Comparison of ENCODE assay signal across 8 cellular contexts in the genomic region with DNA sequence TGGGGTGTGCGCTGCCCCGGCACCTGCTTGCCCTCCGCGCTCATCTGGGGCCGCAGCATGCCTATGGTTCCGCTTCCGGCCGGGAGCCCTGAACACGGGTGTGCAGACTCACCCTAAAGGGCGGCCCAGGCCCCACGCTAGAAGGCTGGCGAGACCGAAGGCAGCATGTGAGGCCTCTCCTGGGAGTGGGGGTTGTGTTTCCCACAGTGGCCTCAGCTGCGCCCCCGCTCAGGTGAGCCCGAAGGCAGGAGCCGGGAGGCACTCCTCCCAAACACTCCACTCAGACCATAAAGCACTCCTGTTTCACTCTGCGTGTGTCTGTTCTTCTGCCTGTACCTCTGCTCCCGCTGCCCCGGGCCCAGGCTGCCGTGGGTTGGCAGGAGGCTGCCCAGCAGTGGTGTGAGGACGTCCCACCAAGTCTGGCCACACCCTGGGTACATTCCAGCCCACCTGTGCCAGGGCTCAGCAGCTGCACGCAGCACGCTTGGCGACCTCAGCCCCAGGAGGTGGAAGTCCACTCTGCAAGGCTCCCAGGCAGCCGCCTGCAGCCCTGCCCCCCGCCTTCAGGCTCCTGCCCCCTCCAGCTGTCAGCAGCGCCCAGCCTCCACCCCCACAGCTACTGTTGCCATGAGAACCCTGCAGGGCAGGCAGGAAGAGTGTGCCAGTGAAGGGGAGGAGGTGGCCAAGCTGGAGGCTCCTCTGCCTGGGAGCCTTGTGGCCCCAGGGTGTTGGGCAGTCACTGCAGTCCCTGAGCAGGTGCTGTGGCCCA. TPM values are rescaled to one million over a fixed set of nuclear protein-coding genes. Genes with fewer than 3 reads are reported as not detected.
DNase-seq lines count a peak whose midpoint lies in the region; ATAC-seq, FAIRE-seq and TF ChIP-seq lines count a peak whose summit lies in the region.

No MANE protein-coding gene starts in this region.

- peaks cover 6% of the 10 kb centered on the region; the same call in 1 of the 2 replicates for H3K4me1 ChIP-seq in GM12878 (ENCODE audit: control insufficient read depth, insufficient read depth, low read length)
- no peaks in the 10 kb centered on the region for H3K4me1 ChIP-seq in mesendoderm (ENCODE audit: control insufficient read depth, low read depth, low read length)
- H3K4me1 ChIP-seq in CD4-positive, alpha-beta memory T cell (ENCODE audit: insufficient read depth, low read length): peaks cover 13% of the 10 kb centered on the region

- TF ChIP-seq CTCF in GM12878 (IDR thresholded peaks at IDR 0.05 in 2 of 3, conservative IDR thresholded peaks at IDR 0.05 in 1 of 3; ENCODE audit: control insufficient read depth in 2 of 3, extremely low read depth in 1 of 3, insufficient read depth in 1 of 3, low read depth in 3 of 3, low read length in 3 of 3): no peak

- no peak overlapping the region for H3K4me3 Mint-ChIP-seq in CD4-positive, alpha-beta memory T cell

- no peak for TF ChIP-seq EP300 in GM12878 (IDR thresholded peaks at IDR 0.05; ENCODE audit: borderline replicate concordance in 1 of 2, control insufficient read depth in 1 of 2, low read depth in 2 of 2, low read length in 2 of 2)

- peak overlapping the region in 1 of 7 donors; percentile 86 for H3K27ac Mint-ChIP-seq in CD4-positive, alpha-beta memory T cell

- no peak overlapping the region for H3K23ac ChIP-seq in mesendoderm (ENCODE audit: low read length)

- no peaks in the 10 kb centered on the region; the same call in 1 of the 2 replicates for H4K20me1 ChIP-seq in GM12878 (ENCODE audit: control insufficient read depth, insufficient read depth)

- no peak overlapping the region for H3K27ac ChIP-seq in GM12878 (ENCODE audit: control insufficient read depth, insufficient read depth)
- no peak overlapping the region for H3K27ac ChIP-seq in mesendoderm (ENCODE audit: low read depth, low read length)
- no peak overlapping the region for H3K27ac ChIP-seq in CD4-positive, alpha-beta memory T cell (ENCODE audit: low read depth, low read length)

- peaks cover 3 to 6% of the 10 kb centered on the region in 2 donors for H3K27me3 Mint-ChIP-seq in CD4-positive, alpha-beta memory T cell

- H2AFZ ChIP-seq in GM12878 (ENCODE audit: control insufficient read depth, low read depth, low read length): no peak overlapping the region

- H3K4me2 ChIP-seq in GM12878 (ENCODE audit: control insufficient read depth, insufficient read depth) (no peak overlapping the region), mesendoderm (ENCODE audit: low read length) (no peak overlapping the region)

- CTCF ChIA-PET in GM12878 (lab: Yijun Ruan, JAX): interaction anchor here (1.0 to 4.5 kb wide), 6 partner anchors 32 to 194 kb away, joined by 3 to 46 read pairs (median 8); a partner anchor contains a TSS
- CTCF ChIA-PET in CD4-positive, alpha-beta memory T cell (lab: Charles Lee; ENCODE audit: partially characterized antibody): interaction anchor here (0.9 to 4.9 kb wide), 5 partner anchors 21 to 206 kb away, joined by 3 to 36 read pairs (median 5); no protein-coding TSS in a partner anchor

- TF ChIP-seq RAD21 in GM12878 (IDR thresholded peaks at IDR 0.05; ENCODE audit: insufficient read depth, low read depth, low read length): no peak

- in situ Hi-C loops in GM12878 (cut with MboI): no loop called here

- ATAC-seq in GM12878 (no peak), HG02610 (IDR thresholded peaks at IDR 0.05; ENCODE audit: unreplicated experiment) (no peak), GM21619 (IDR thresholded peaks at IDR 0.05; ENCODE audit: unreplicated experiment) (no peak)

- H3K9me3 ChIP-seq in GM12878 (replicated peaks; ENCODE audit: control insufficient read depth, insufficient read depth, low read length): no peaks in the 10 kb centered on the region; the same call in 2 of the 3 replicates
- no peaks in the 10 kb centered on the region for H3K9me3 ChIP-seq in CD4-positive, alpha-beta memory T cell (ENCODE audit: control insufficient read depth in 1 of 2, low read length in 2 of 2)

- no peak overlapping the region for H2AK5ac ChIP-seq in mesendoderm (ENCODE audit: low read length)

- no peaks in the 10 kb centered on the region for H3K79me1 ChIP-seq in mesendoderm (ENCODE audit: low read length)

- H3K79me2 ChIP-seq in GM12878 (ENCODE audit: control insufficient read depth, insufficient read depth, low read length) (no peaks in the 10 kb centered on the region), mesendoderm (ENCODE audit: control insufficient read depth, insufficient read depth, low read length) (no peaks in the 10 kb centered on the region)

- RAD21 ChIA-PET in GM12878 (lab: Charles Lee; ENCODE audit: unreplicated experiment): interaction anchor here (1.1 to 1.3 kb wide), 3 partner anchors 31 to 61 kb away, joined by 3 to 4 read pairs (median 3); no protein-coding TSS in a partner anchor

- H4K8ac ChIP-seq in mesendoderm (ENCODE audit: low read depth, low read length): no peak overlapping the region

- peaks cover 0 to 10% of the 10 kb centered on the region in 2 donors for H3K36me3 Mint-ChIP-seq in CD4-positive, alpha-beta memory T cell

- SMC1A ChIA-PET in GM12878 (lab: Charles Lee; ENCODE audit: uncharacterized antibody, unreplicated experiment): interaction anchor here (0.8 to 1.5 kb wide), 2 partner anchors 31 to 72 kb away, joined by 3 to 4 read pairs; no protein-coding TSS in a partner anchor

- no peaks in the 10 kb centered on the region for H3K36me3 ChIP-seq in GM12878 (ENCODE audit: control insufficient read depth in 2 of 2, insufficient read depth in 2 of 2, low read length in 1 of 2)
- no peaks in the 10 kb centered on the region for H3K36me3 ChIP-seq in mesendoderm (ENCODE audit: control insufficient read depth, insufficient read depth, low read length)
- no peaks in the 10 kb centered on the region for H3K36me3 ChIP-seq in CD4-positive, alpha-beta memory T cell (ENCODE audit: insufficient read depth, low read length)

- H3K9ac ChIP-seq in GM12878 (ENCODE audit: control insufficient read depth, insufficient read depth, low read length) (no peak overlapping the region), mesendoderm (ENCODE audit: low read length) (no peak overlapping the region)

- H3K56ac ChIP-seq in mesendoderm (ENCODE audit: low read length): no peak overlapping the region

- H3K18ac ChIP-seq in mesendoderm (ENCODE audit: low read length): no peak overlapping the region

- intact Hi-C loops in GM12878 (cut with micrococcal nuclease; ENCODE audit: unreplicated experiment): no loop called here
- intact Hi-C loops in CD4-positive, alpha-beta memory T cell (cut with micrococcal nuclease): loop anchor here (5.0 kb wide), 1 partner anchor 34 kb away; a partner anchor contains a TSS

- H2BK5ac ChIP-seq in mesendoderm (ENCODE audit: low read length): no peak overlapping the region

- no peak overlapping the region for H4K5ac ChIP-seq in mesendoderm (ENCODE audit: low read length)

- no peak overlapping the region for H2BK15ac ChIP-seq in mesendoderm (replicated peaks; ENCODE audit: low read depth)

- no peaks in the 10 kb centered on the region for H3K27me3 ChIP-seq in GM12878 (replicated peaks in 1 of 2; ENCODE audit: control insufficient read depth in 2 of 2, insufficient read depth in 2 of 2, low read length in 1 of 2)
- H3K27me3 ChIP-seq in mesendoderm (ENCODE audit: insufficient read depth, low read length, poor library complexity): no peaks in the 10 kb centered on the region
- no peaks in the 10 kb centered on the region for H3K27me3 ChIP-seq in CD4-positive, alpha-beta memory T cell (ENCODE audit: insufficient read depth, low read length)

- TF ChIP-seq POLR2A in GM12878 (IDR thresholded peaks at IDR 0.05; ENCODE audit: low read depth, low read length): peak; percentile 38

- DNase-seq in GM03348 (ENCODE audit: low spot score) (peak; percentile 45), NCI-H2196 (lab: John Stamatoyannopoulos, UW; ENCODE audit: unreplicated experiment) (peak; percentile 88), GM12878 (ENCODE audit: low read depth, low spot score) (no peak), mesendoderm (peak; percentile 59), activated gamma-delta T cell treated with Interleukin-2 at 50 U/mL for 16 hours (no peak)
- DNase-seq in CD4-positive, alpha-beta memory T cell: no peak

- H3K4me3 ChIP-seq in GM12878: no peak overlapping the region
- no peak overlapping the region for H3K4me3 ChIP-seq in mesendoderm (ENCODE audit: low read length)
- H3K4me3 ChIP-seq in CD4-positive, alpha-beta memory T cell (ENCODE audit: low read length in 2 of 2): no peak overlapping the region

- FAIRE-seq in GM12878 (lab: Jason Lieb, UNC): no peak

- H3K4ac ChIP-seq in mesendoderm (ENCODE audit: low read depth, low read length): no peak overlapping the region

- POLR2A ChIA-PET in GM12878 (lab: Charles Lee): interaction anchor here (0.6 to 1.3 kb wide), 2 partner anchors 31 to 572 kb away, joined by 3 read pairs; no protein-coding TSS in a partner anchor
- POLR2A ChIA-PET in CD4-positive, alpha-beta memory T cell (lab: Charles Lee; ENCODE audit: partially characterized antibody): interaction anchor here (0.9 to 1.2 kb wide), 3 partner anchors 25 to 400 kb away, joined by 3 to 5 read pairs (median 4); a partner anchor contains a TSS

- BruUV-seq in GM12878 (replicated peaks; lab: Mats Ljungman, UMichigan): no TSS peak

- WGBS in GM12878 (ENCODE audit: insufficient coverage, insufficient replicate concordance, low lambda C conversion rate, missing lambda C conversion rate): 72% methylated on average over 23 of the region's 28 CpGs
- no CpG with 5 or more reads among the region's 28 CpGs for WGBS in mesendoderm (ENCODE audit: extremely low coverage, insufficient coverage, low lambda C conversion rate)

- H3K9me3 Mint-ChIP-seq in CD4-positive, alpha-beta memory T cell: no peaks in the 10 kb centered on the region

- H2BK120ac ChIP-seq in mesendoderm (ENCODE audit: low read depth, low read length): no peak overlapping the region

- peaks cover 5 to 18% (median 10%) of the 10 kb centered on the region in 4 donors for H3K4me1 Mint-ChIP-seq in CD4-positive, alpha-beta memory T cell

RNA-seq across cellular contexts. Expression of a gene that starts 1.2 kb away (rescaled TPM):
- total RNA-seq in GM12878 (2013; cell fraction: nucleolus; rRNA removed): 13.9 and 16.4 TPM in 2 replicates
- total RNA-seq in GM12878 (2014; rRNA removed): 0.98 and 1.2 TPM in 2 replicates
- 0.27 and 0.46 TPM in 2 replicates for total RNA-seq in GM12878 (2014; rRNA removed; fragmentation: Illumina TruSeq; extraction: Trizol)
- 1.9 and 2.5 TPM in 2 replicates for total RNA-seq in GM12878 (2021)
- polyA plus RNA-seq in GM12878 (2011; ENCODE audit: low read depth): 0.25 TPM
- polyA plus RNA-seq in GM12878 (2011; rRNA removed): 0.55 and 1.2 TPM in 2 replicates
- 0.97 and 1.9 TPM in 2 replicates for polyA plus RNA-seq in GM12878 (2011; cell fraction: cytosol; rRNA removed)
- polyA plus RNA-seq in GM12878 (2011; cell fraction: nucleus; rRNA removed): 35.1 and 40.0 TPM in 2 replicates
- polyA plus RNA-seq in GM12878 (2012): 1.9 and 2.7 TPM in 2 replicates
- 0.06 TPM in 1 of 2 replicates, not detected in the other for polyA plus RNA-seq in GM12878 (2014; fragmentation: Illumina TruSeq; extraction: Trizol)
- not detected for polyA plus RNA-seq in GM12878 (2014; fragmentation: Nextera tagmentation; extraction: Ambion mirVana)
- 1.6 and 2.7 TPM in 2 replicates for polyA plus RNA-seq in GM12878 (2014; rRNA removed)
- under 1 TPM; 0.54 to 0.82 TPM for polyA plus RNA-seq in GM12878 (2016; fragmentation: Nextera tagmentation; extraction: Ambion mirVana)
- polyA minus RNA-seq in GM12878 (2011; rRNA and poly(A)+ RNA removed): 0.07 and 0.62 TPM in 2 replicates
- 0.31 and 1.1 TPM in 2 replicates for polyA minus RNA-seq in GM12878 (2011; cell fraction: cytosol; rRNA and poly(A)+ RNA removed)
- 3.6 and 4.8 TPM in 2 replicates for polyA minus RNA-seq in GM12878 (2011; cell fraction: nucleus; rRNA and poly(A)+ RNA removed)
- 0.41 TPM for polyA plus RNA-seq in mesendoderm (2013, experiment 1 of 2)
- polyA plus RNA-seq in mesendoderm (2013, experiment 2 of 2): 0.34 TPM
- 1 to 10 TPM; 2.4 to 2.8 TPM for total RNA-seq in CD4-positive, alpha-beta memory T cell
- under 1 TPM in 1 of 2 donors, not detected in 1; 0.05 TPM for polyA plus RNA-seq in CD4-positive, alpha-beta memory T cell

RNA-seq across cellular contexts. Expression of a gene that starts 8.1 kb away (rescaled TPM):
- total RNA-seq in GM12878 (2013; cell fraction: nucleolus; rRNA removed): 66.9 and 74.5 TPM in 2 replicates
- total RNA-seq in GM12878 (2014; rRNA removed) (123 and 124 TPM in 2 replicates), GM12878 (2014; rRNA removed; fragmentation: Illumina TruSeq; extraction: Trizol) (59.6 and 70.6 TPM in 2 replicates), GM12878 (2021) (131 and 132 TPM in 2 replicates)
- 68.1 TPM for polyA plus RNA-seq in GM12878 (2011; ENCODE audit: low read depth)
- polyA plus RNA-seq in GM12878 (2011; rRNA removed) (39.9 and 90.2 TPM in 2 replicates), GM12878 (2014; fragmentation: Illumina TruSeq; extraction: Trizol) (7.1 and 56.2 TPM in 2 replicates), GM12878 (2014; fragmentation: Nextera tagmentation; extraction: Ambion mirVana) (100 to 1,000 TPM; 169 to 200 TPM), GM12878 (2014; rRNA removed) (148 and 151 TPM in 2 replicates), GM12878 (2016; fragmentation: Nextera tagmentation; extraction: Ambion mirVana) (100 to 1,000 TPM; 306 to 323 TPM)
- polyA plus RNA-seq in GM12878 (2011; cell fraction: cytosol; rRNA removed): 155 and 276 TPM in 2 replicates
- polyA plus RNA-seq in GM12878 (2011; cell fraction: nucleus; rRNA removed): 525 and 671 TPM in 2 replicates
- polyA plus RNA-seq in GM12878 (2012): 128 and 143 TPM in 2 replicates
- 13.4 and 29.2 TPM in 2 replicates for polyA minus RNA-seq in GM12878 (2011; rRNA and poly(A)+ RNA removed)
- polyA minus RNA-seq in GM12878 (2011; cell fraction: cytosol; rRNA and poly(A)+ RNA removed): 21.8 and 22.6 TPM in 2 replicates
- polyA minus RNA-seq in GM12878 (2011; cell fraction: nucleus; rRNA and poly(A)+ RNA removed): 48.0 and 54.5 TPM in 2 replicates
- 89.8 TPM for polyA plus RNA-seq in mesendoderm (2013, experiment 1 of 2)
- polyA plus RNA-seq in mesendoderm (2013, experiment 2 of 2): 87.7 TPM
- total RNA-seq in CD4-positive, alpha-beta memory T cell: 10 to 100 TPM; 41.3 to 42.6 TPM
- polyA plus RNA-seq in CD4-positive, alpha-beta memory T cell: 10 to 100 TPM; 88.4 to 94.0 TPM

RNA-seq across cellular contexts. Expression of a gene that starts 11.1 kb away (rescaled TPM):
- 29.6 and 35.9 TPM in 2 replicates for total RNA-seq in GM12878 (2013; cell fraction: nucleolus; rRNA removed)
- total RNA-seq in GM12878 (2014; rRNA removed): 2.9 and 4.5 TPM in 2 replicates
- 0.41 and 0.85 TPM in 2 replicates for total RNA-seq in GM12878 (2014; rRNA removed; fragmentation: Illumina TruSeq; extraction: Trizol)
- 4.3 and 4.8 TPM in 2 replicates for total RNA-seq in GM12878 (2021)
- polyA plus RNA-seq in GM12878 (2011; ENCODE audit: low read depth): 0.41 TPM
- polyA plus RNA-seq in GM12878 (2011; rRNA removed): 1.1 and 2.4 TPM in 2 replicates
- polyA plus RNA-seq in GM12878 (2011; cell fraction: cytosol; rRNA removed): 2.3 and 4.8 TPM in 2 replicates
- 153 and 158 TPM in 2 replicates for polyA plus RNA-seq in GM12878 (2011; cell fraction: nucleus; rRNA removed)
- polyA plus RNA-seq in GM12878 (2012): 4.2 and 5.7 TPM in 2 replicates
- polyA plus RNA-seq in GM12878 (2014; fragmentation: Illumina TruSeq; extraction: Trizol): 0.40 TPM in 1 of 2 replicates, not detected in the other
- under 1 TPM in 1 of 2 experiments, not detected in 1; 0.22 TPM for polyA plus RNA-seq in GM12878 (2014; fragmentation: Nextera tagmentation; extraction: Ambion mirVana)
- polyA plus RNA-seq in GM12878 (2014; rRNA removed): 5.7 and 8.2 TPM in 2 replicates
- polyA plus RNA-seq in GM12878 (2016; fragmentation: Nextera tagmentation; extraction: Ambion mirVana): 1 to 10 TPM; 2.0 to 2.4 TPM
- polyA minus RNA-seq in GM12878 (2011; rRNA and poly(A)+ RNA removed): 0.44 and 2.1 TPM in 2 replicates
- 0.21 and 1.5 TPM in 2 replicates for polyA minus RNA-seq in GM12878 (2011; cell fraction: cytosol; rRNA and poly(A)+ RNA removed)
- polyA minus RNA-seq in GM12878 (2011; cell fraction: nucleus; rRNA and poly(A)+ RNA removed): 9.8 and 12.2 TPM in 2 replicates
- polyA plus RNA-seq in mesendoderm (2013, experiment 1 of 2): 2.3 TPM
- polyA plus RNA-seq in mesendoderm (2013, experiment 2 of 2): 1.9 TPM
- total RNA-seq in CD4-positive, alpha-beta memory T cell: 10 to 100 TPM in 1 of 2 experiments, 1 to 10 TPM in 1; 9.3 to 11.7 TPM
- polyA plus RNA-seq in CD4-positive, alpha-beta memory T cell: not detected

RNA-seq across cellular contexts. Expression of a gene that starts 25.0 kb away (rescaled TPM):
- total RNA-seq in GM12878 (2013; cell fraction: nucleolus; rRNA removed): 70.5 and 88.5 TPM in 2 replicates
- total RNA-seq in GM12878 (2014; rRNA removed): 312 and 337 TPM in 2 replicates
- 320 and 361 TPM in 2 replicates for total RNA-seq in GM12878 (2014; rRNA removed; fragmentation: Illumina TruSeq; extraction: Trizol)
- 319 and 330 TPM in 2 replicates for total RNA-seq in GM12878 (2021)
- polyA plus RNA-seq in GM12878 (2011; ENCODE audit: low read depth): 201 TPM
- polyA plus RNA-seq in GM12878 (2011; rRNA removed): 265 and 335 TPM in 2 replicates
- polyA plus RNA-seq in GM12878 (2011; cell fraction: cytosol; rRNA removed): 364 and 406 TPM in 2 replicates
- polyA plus RNA-seq in GM12878 (2011; cell fraction: nucleus; rRNA removed): 197 and 264 TPM in 2 replicates
- polyA plus RNA-seq in GM12878 (2012): 366 and 424 TPM in 2 replicates
- polyA plus RNA-seq in GM12878 (2014; fragmentation: Illumina TruSeq; extraction: Trizol): 98.0 and 304 TPM in 2 replicates
- polyA plus RNA-seq in GM12878 (2014; fragmentation: Nextera tagmentation; extraction: Ambion mirVana): 100 to 1,000 TPM; 110 to 177 TPM
- polyA plus RNA-seq in GM12878 (2014; rRNA removed): 418 and 469 TPM in 2 replicates
- 100 to 1,000 TPM; 508 to 533 TPM for polyA plus RNA-seq in GM12878 (2016; fragmentation: Nextera tagmentation; extraction: Ambion mirVana)
- polyA minus RNA-seq in GM12878 (2011; rRNA and poly(A)+ RNA removed): 98.5 and 108 TPM in 2 replicates
- polyA minus RNA-seq in GM12878 (2011; cell fraction: cytosol; rRNA and poly(A)+ RNA removed): 77.8 and 81.8 TPM in 2 replicates
- 29.1 and 55.4 TPM in 2 replicates for polyA minus RNA-seq in GM12878 (2011; cell fraction: nucleus; rRNA and poly(A)+ RNA removed)
- polyA plus RNA-seq in mesendoderm (2013, experiment 1 of 2): 332 TPM
- polyA plus RNA-seq in mesendoderm (2013, experiment 2 of 2): 344 TPM
- total RNA-seq in CD4-positive, alpha-beta memory T cell: 100 to 1,000 TPM; 284 to 298 TPM
- polyA plus RNA-seq in CD4-positive, alpha-beta memory T cell: 100 to 1,000 TPM; 273 to 357 TPM

RNA-seq across cellular contexts. Expression of a gene that starts 33.3 kb away (rescaled TPM):
- 57.1 and 70.1 TPM in 2 replicates for total RNA-seq in GM12878 (2013; cell fraction: nucleolus; rRNA removed)
- total RNA-seq in GM12878 (2014; rRNA removed) (75.9 and 88.4 TPM in 2 replicates), GM12878 (2014; rRNA removed; fragmentation: Illumina TruSeq; extraction: Trizol) (38.7 and 44.4 TPM in 2 replicates), GM12878 (2021) (125 and 134 TPM in 2 replicates)
- polyA plus RNA-seq in GM12878 (2011; ENCODE audit: low read depth): 41.1 TPM
- polyA plus RNA-seq in GM12878 (2011; rRNA removed) (25.5 and 45.8 TPM in 2 replicates), GM12878 (2014; fragmentation: Illumina TruSeq; extraction: Trizol) (21.6 and 38.4 TPM in 2 replicates), GM12878 (2014; fragmentation: Nextera tagmentation; extraction: Ambion mirVana) (1 to 10 TPM; 1.4 to 5.4 TPM), GM12878 (2014; rRNA removed) (84.7 and 92.1 TPM in 2 replicates), GM12878 (2016; fragmentation: Nextera tagmentation; extraction: Ambion mirVana) (10 to 100 TPM; 16.4 to 41.0 TPM)
- 44.4 and 59.3 TPM in 2 replicates for polyA plus RNA-seq in GM12878 (2011; cell fraction: cytosol; rRNA removed)
- 99.6 and 142 TPM in 2 replicates for polyA plus RNA-seq in GM12878 (2011; cell fraction: nucleus; rRNA removed)
- 49.6 and 55.1 TPM in 2 replicates for polyA plus RNA-seq in GM12878 (2012)
- polyA minus RNA-seq in GM12878 (2011; rRNA and poly(A)+ RNA removed): 38.3 and 60.1 TPM in 2 replicates
- polyA minus RNA-seq in GM12878 (2011; cell fraction: cytosol; rRNA and poly(A)+ RNA removed): 20.6 and 22.6 TPM in 2 replicates
- polyA minus RNA-seq in GM12878 (2011; cell fraction: nucleus; rRNA and poly(A)+ RNA removed): 27.8 and 54.0 TPM in 2 replicates
- 81.0 TPM for polyA plus RNA-seq in mesendoderm (2013, experiment 1 of 2)
- 80.3 TPM for polyA plus RNA-seq in mesendoderm (2013, experiment 2 of 2)
- total RNA-seq in CD4-positive, alpha-beta memory T cell: 10 to 100 TPM; 65.1 to 70.9 TPM
- polyA plus RNA-seq in CD4-positive, alpha-beta memory T cell: 10 to 100 TPM in 1 of 2 donors, 1 to 10 TPM in 1; 5.1 to 18.2 TPM

Comparison
In these comparisons a context has a peak if more than half of its experiments do, and no peak if none do; other contexts are left out.
1. DNase-seq: peak in GM03348 (single experiment), NCI-H2196 (single experiment) and mesendoderm (single experiment); none in GM12878 (single experiment), CD4-positive, alpha-beta memory T cell (0 of 5) and activated gamma-delta T cell treated with Interleukin-2 at 50 U/mL for 16 hours (single experiment).